ENCODE assay signal across 8 cellular contexts in genomic region chr14:21070083-21070609, GRCh38. TPM values are rescaled to one million over a fixed set of nuclear protein-coding genes. Genes with fewer than 3 reads are reported as not detected.
DNase-seq lines count a peak whose midpoint lies in the region; ATAC-seq and TF ChIP-seq lines count a peak whose summit lies in the region.

ARHGEF40 (plus strand) TSS chr14:21070304; CDS start chr14:21070397, 93 bp downstream.

- H3K36me3 ChIP-seq in OCI-LY7 (ENCODE audit: insufficient read depth, low read length), result no peaks in the 10 kb centered on the region
- peaks cover 0 to 13% (median 6%) of the 10 kb centered on the region in 4 donors for H3K36me3 ChIP-seq in sigmoid colon

- no peak for TF ChIP-seq EP300 in sigmoid colon (IDR thresholded peaks at IDR 0.05)

- H3K27ac ChIP-seq in OCI-LY7 (ENCODE audit: low read depth, low read length, poor library complexity, severe bottlenecking) (peak within 1 kb of the TSS; percentile 20), sigmoid colon (peak within 1 kb of the TSS; percentile 87 to 93 (median 88))

- H3K9me2 ChIP-seq in OCI-LY7 (ENCODE audit: insufficient read depth, low read length), result no peaks in the 10 kb centered on the region

- WGBS in sigmoid colon, 2 donors, result 0 to 1% methylated on average over 63 of the region's 63 CpGs

- H3K4me2 ChIP-seq in OCI-LY7 (ENCODE audit: low read length), result peak within 1 kb of the TSS; percentile 87

- intact Hi-C loops in OCI-LY7 (cut with micrococcal nuclease; ENCODE audit: unreplicated experiment) (loop anchor here (2.0 kb wide), 1 partner anchor 17 kb away; no protein-coding TSS in a partner anchor), sigmoid colon (cut with DNase I) (loop anchor here (1.0 to 2.0 kb wide), 2 partner anchors 34 to 45 kb away; partner anchors contain the start of gene NDRG2)

- no peaks in the 10 kb centered on the region for H3K27me3 ChIP-seq in sigmoid colon

- no peak for ATAC-seq in HG02763 (IDR thresholded peaks at IDR 0.05; ENCODE audit: unreplicated experiment)

- H3K9me3 ChIP-seq in OCI-LY7 (ENCODE audit: low read length), result no peaks in the 10 kb centered on the region
- H3K9me3 ChIP-seq in sigmoid colon, result no peaks in the 10 kb centered on the region

- TF ChIP-seq POLR2A in sigmoid colon (IDR thresholded peaks at IDR 0.05), result peak in 1 of 2 donors; percentile 17

- peak within 1 kb of the TSS; percentile 60; the same call in 1 of the 2 replicates for H2AFZ ChIP-seq in OCI-LY7 (ENCODE audit: low read length)

- H4K20me1 ChIP-seq in OCI-LY7 (ENCODE audit: insufficient read depth, low read length), result no peaks in the 10 kb centered on the region

- CTCF ChIA-PET in OCI-LY7 (lab: Charles Lee; ENCODE audit: unreplicated experiment), result interaction anchor here (0.6 to 2.0 kb wide), 6 partner anchors 9 to 55 kb away, joined by 3 to 16 read pairs (median 6); no protein-coding TSS in a partner anchor

- no peak for TF ChIP-seq CTCF in OCI-LY7 (conservative IDR thresholded peaks at IDR 0.05; ENCODE audit: low read length)
- no peak for TF ChIP-seq CTCF in cardiac fibroblast (IDR thresholded peaks at IDR 0.05; ENCODE audit: low read depth, low read length)
- no peak for TF ChIP-seq CTCF in sigmoid colon (IDR thresholded peaks at IDR 0.05)

- peak; percentile 13 for DNase-seq in stimulated activated CD4-positive, alpha-beta T cell treated with anti-CD3 and anti-CD28 coated beads, Interleukin-4, amount 100 ng/mL, for 24 hours
- no peak for DNase-seq in stimulated activated CD4-positive, alpha-beta T cell treated with anti-CD3 and anti-CD28 coated beads, Interleukin-4, amount 100 ng/mL, for 1 hour
- DNase-seq in OCI-LY7 (ENCODE audit: low spot score) (peak; percentile 36), cardiac fibroblast (ENCODE audit: low read depth in 2 of 2) (peak; percentile 34 to 54), iPS-NIHi7 (ENCODE audit: extremely low spot score) (peak; percentile 48), sigmoid colon (no peak), NCI-H1694 treated with DMSO at 0.1 percent for 48 hours (lab: John Stamatoyannopoulos, UW) (no peak)

- no peaks in the 10 kb centered on the region for H3K79me2 ChIP-seq in OCI-LY7 (ENCODE audit: insufficient read depth, low read depth, low read length)

- peaks cover 41% of the 10 kb centered on the region for H3K4me1 ChIP-seq in OCI-LY7 (ENCODE audit: insufficient read depth, low read length, poor library complexity, severe bottlenecking)
- H3K4me1 ChIP-seq in sigmoid colon, result peaks cover 0 to 39% (median 36%) of the 10 kb centered on the region in 4 donors

- H3K4me3 ChIP-seq in OCI-LY7 (ENCODE audit: low read depth, low read length, poor library complexity, severe bottlenecking), result peak within 1 kb of the TSS; percentile 68
- H3K4me3 ChIP-seq in cardiac fibroblast (replicated peaks in 1 of 2; ENCODE audit: low read depth in 2 of 2, low read length in 2 of 2), result peak within 1 kb of the TSS; percentile 67 to 76
- peak within 1 kb of the TSS; percentile 60 to 85 (median 64) for H3K4me3 ChIP-seq in sigmoid colon

- BruUV-seq in OCI-LY7 (replicated peaks; lab: Mats Ljungman, UMichigan), result no TSS peak

- POLR2A ChIA-PET in OCI-LY7 (lab: Charles Lee), result interaction anchor here (0.6 to 2.7 kb wide), 8 partner anchors 14 to 971 kb away, joined by 3 to 31 read pairs (median 4); no protein-coding TSS in a partner anchor

RNA-seq across cellular contexts. Expression of gene ARHGEF40, which starts in this region (rescaled TPM):
- total RNA-seq in OCI-LY7 (2014; rRNA removed; shearing (Covaris generic)), result 1.3 and 4.3 TPM in 2 replicates
- total RNA-seq in OCI-LY7 (2022) (2.0 TPM in 2 replicates), sigmoid colon (10 to 100 TPM; 15.0 to 48.5 (median 17.4) TPM)
- polyA plus RNA-seq in sigmoid colon, result 10 to 100 TPM; 12.5 to 26.5 (median 18.0) TPM

Comparison
In these comparisons a context has a peak if more than half of its experiments do, and no peak if none do; other contexts are left out.
1. DNase-seq: peak in stimulated activated CD4-positive, alpha-beta T cell treated with anti-CD3 and anti-CD28 coated beads, Interleukin-4, amount 100 ng/mL, for 24 hours (single experiment), OCI-LY7 (single experiment), cardiac fibroblast (2 of 2) and iPS-NIHi7 (single experiment); none in stimulated activated CD4-positive, alpha-beta T cell treated with anti-CD3 and anti-CD28 coated beads, Interleukin-4, amount 100 ng/mL, for 1 hour (single experiment), sigmoid colon (single experiment) and NCI-H1694 treated with DMSO at 0.1 percent for 48 hours (single experiment).
2. Peak in every context shown above with its lines, with median percentiles within 50 percentile points of each other: H3K4me3 ChIP-seq.